Comparison of ENCODE assay signal across 9 cellular contexts in genomic region chr16:705748-706188, GRCh38. TPM values are rescaled to one million over a fixed set of nuclear protein-coding genes. Genes with fewer than 3 reads are reported as not detected.
DNase-seq lines count a peak whose midpoint lies in the region; TF ChIP-seq lines count a peak whose summit lies in the region.
"Had no signal": no experiment of that assay in that cellular context is flagged by ENCODE, and none has a peak within 500 bp of the region (broad histone marks: within the 10 kb centered on the region; RNA-seq: fewer than 3 reads in every experiment).

Gene FBXL16 (minus strand): TSS chr16:705801. CDS start chr16:697405, 8,396 bp downstream.

- H3K9me3 ChIP-seq in BLaER1 treated with 17β-estradiol and CSF1 and Interleukin-3, amounts not matched to agents 10 nM and 100 nM (replicated peaks in 1 of 11) = no peaks in the 10 kb centered on the region
- H3K9me3 ChIP-seq in HUES6 (ENCODE audit: control insufficient read depth, insufficient read depth, low read depth, low read length) (no peaks in the 10 kb centered on the region), GM23248 (ENCODE audit: low read depth) (no peaks in the 10 kb centered on the region)

- TF ChIP-seq POLR2A in lower leg skin (IDR thresholded peaks at IDR 0.05) = no peak

- H3K27ac ChIP-seq in BLaER1 treated with 17β-estradiol and CSF1 and Interleukin-3, amounts not matched to agents 10 nM and 100 nM = no peak within 1 kb of the TSS
- H3K27ac ChIP-seq in HUES6 (ENCODE audit: low read depth, low read length) (no peak within 1 kb of the TSS), VCaP (peak within 1 kb of the TSS; percentile 87), GM23248 (no peak within 1 kb of the TSS)

- no peak for TF ChIP-seq CTCF in VCaP (conservative IDR thresholded peaks at IDR 0.05)
- TF ChIP-seq CTCF in lower leg skin (IDR thresholded peaks at IDR 0.05) = no peak

- WGBS in lower leg skin, 2 donors = 0 to 2% methylated on average over 7 to 22 of the region's 74 CpGs
- 0 to 3% methylated on average over 5 to 43 of the region's 74 CpGs for WGBS in GM23248 (ENCODE audit: low coverage in 1 of 2, low lambda C conversion rate in 2 of 2, missing lambda C conversion rate in 2 of 2), 2 experiments

- no peak within 1 kb of the TSS for H2AFZ ChIP-seq in GM23248

- peaks cover 100% of the 10 kb centered on the region in 11 experiments for H3K27me3 ChIP-seq in BLaER1 treated with 17β-estradiol and CSF1 and Interleukin-3, amounts not matched to agents 10 nM and 100 nM
- H3K27me3 ChIP-seq in HUES6 (ENCODE audit: control insufficient read depth, insufficient read depth, low read length) = peaks cover 97% of the 10 kb centered on the region
- H3K27me3 ChIP-seq in GM23248 (replicated peaks; ENCODE audit: insufficient read depth) = peaks cover 49% of the 10 kb centered on the region

- H3K4me1 ChIP-seq in BLaER1 treated with 17β-estradiol and CSF1 and Interleukin-3, amounts not matched to agents 10 nM and 100 nM = peaks cover 0 to 39% (median 25%) of the 10 kb centered on the region in 10 experiments; a peak in 16 of 20 replicates
- H3K4me1 ChIP-seq in HUES6 (ENCODE audit: control insufficient read depth, insufficient read depth, low read length) (peaks cover 10% of the 10 kb centered on the region), GM23248 (ENCODE audit: insufficient read depth) (peaks cover 5% of the 10 kb centered on the region; the same call in 1 of the 2 replicates)

- DNase-seq in lower leg skin (ENCODE audit: low spot score in 2 of 2) (no peak), cerebellar nuclear complex (lab: John Stamatoyannopoulos, UW) (no peak), SKM-1 (lab: John Stamatoyannopoulos, UW; ENCODE audit: unreplicated experiment) (no peak), GM23248 (no peak), mucosa of gallbladder (ENCODE audit: low spot score) (no peak)
- DNase-seq: small intestine had no signal

- H3K79me2 ChIP-seq in GM23248 (ENCODE audit: insufficient read depth) = no peaks in the 10 kb centered on the region

- in situ Hi-C loops in GM23248 (cut with MboI) = no loop called here

- H3K4me2 ChIP-seq in BLaER1 treated with 17β-estradiol and CSF1 and Interleukin-3, amounts not matched to agents 10 nM and 100 nM = peak within 1 kb of the TSS; percentile 83 to 94 (median 91)
- no peak within 1 kb of the TSS for H3K4me2 ChIP-seq in GM23248 (ENCODE audit: unreplicated experiment)

- H3K4me3 ChIP-seq in BLaER1 treated with 17β-estradiol and CSF1 and Interleukin-3, amounts not matched to agents 10 nM and 100 nM = peak within 1 kb of the TSS; percentile 34 to 67 (median 57); a peak in 19 of 20 replicates
- H3K4me3 ChIP-seq in HUES6 (ENCODE audit: low read depth, low read length) (peak within 1 kb of the TSS; percentile 64), lower leg skin (ENCODE audit: low read depth, poor library complexity, severe bottlenecking) (no peak within 1 kb of the TSS), GM23248 (no peak within 1 kb of the TSS)

- no peaks in the 10 kb centered on the region for H3K36me3 ChIP-seq in BLaER1 treated with 17β-estradiol and CSF1 and Interleukin-3, amounts not matched to agents 10 nM and 100 nM
- H3K36me3 ChIP-seq in HUES6 (ENCODE audit: control insufficient read depth, insufficient read depth, low read length) (no peaks in the 10 kb centered on the region), GM23248 (ENCODE audit: low read depth) (no peaks in the 10 kb centered on the region)

- intact Hi-C loops in lower leg skin (cut with DNase I; ENCODE audit: low total_unique reads) = no loop called here

- peak within 1 kb of the TSS in 5 of 11 experiments; percentile 19 to 56 (median 47); a peak in 7 of 22 replicates for H3K9ac ChIP-seq in BLaER1 treated with 17β-estradiol and CSF1 and Interleukin-3, amounts not matched to agents 10 nM and 100 nM
- H3K9ac ChIP-seq in HUES6 (ENCODE audit: low read length) (no peak within 1 kb of the TSS), GM23248 (no peak within 1 kb of the TSS)

- peaks cover 0 to 98% (median 76%) of the 10 kb centered on the region in 11 experiments; a peak in 18 of 22 replicates for H4K20me1 ChIP-seq in BLaER1 treated with 17β-estradiol and CSF1 and Interleukin-3, amounts not matched to agents 10 nM and 100 nM
- no peaks in the 10 kb centered on the region for H4K20me1 ChIP-seq in GM23248 (ENCODE audit: insufficient read depth)

- no peaks in the 10 kb centered on the region for H3F3A ChIP-seq in GM23248 (ENCODE audit: insufficient read depth)

- H3K9me2 ChIP-seq in GM23248 (ENCODE audit: insufficient read depth) = no peaks in the 10 kb centered on the region

RNA-seq across cellular contexts. Expression of gene FBXL16, which starts in this region (rescaled TPM):
- total RNA-seq in lower leg skin (10 to 100 TPM; 18.3 to 33.6 (median 25.2) TPM), mucosa of gallbladder (0.78 TPM)
- total RNA-seq in GM23248 (2014; rRNA removed; shearing (Covaris generic)) = 0.54 TPM in 1 of 2 replicates, not detected in the other
- 0.16 and 0.29 TPM in 2 replicates for polyA plus RNA-seq in GM23248 (2016; fragmentation: Nextera tagmentation; extraction: Ambion mirVana)

Comparison
In these comparisons a context has a peak if more than half of its experiments do, and no peak if none do; other contexts are left out.
1. RNA of gene FBXL16 (total RNA-seq): 18.3 to 33.6 TPM in lower leg skin; 0.78 TPM in mucosa of gallbladder (single experiment) and 0.54 TPM in GM23248; every median in the first group is over 10 times any median in the second.
2. H3K4me3 ChIP-seq: peak in BLaER1 treated with 17β-estradiol and CSF1 and Interleukin-3, amounts not matched to agents 10 nM and 100 nM (10 of 10) and HUES6 (single experiment); none in lower leg skin (single experiment) and GM23248 (single experiment).